Comparison of ENCODE assay signal across 1 cellular context in the genomic region with DNA sequence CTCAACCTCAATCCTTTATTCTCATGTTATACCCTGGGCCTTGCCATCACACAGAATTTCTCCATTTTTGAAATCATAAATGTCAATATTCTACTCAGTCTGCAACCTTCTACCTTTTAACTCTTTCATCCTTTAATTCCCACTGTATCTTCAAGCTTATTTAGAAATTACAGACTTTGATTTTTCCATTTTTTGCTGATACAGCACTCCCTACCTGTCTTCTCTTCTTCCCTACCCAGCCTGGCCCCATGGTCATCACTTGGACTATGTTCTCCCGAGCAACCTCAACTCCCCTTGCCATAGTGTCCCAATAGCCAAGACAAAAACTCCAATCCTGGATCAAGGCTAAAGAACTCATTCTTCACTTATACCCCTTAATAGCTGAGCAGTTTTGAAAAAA.
TF ChIP-seq lines count a peak whose summit lies in the region.

No MANE protein-coding gene starts in this region.

TF ChIP-seq in K562, 482 proteins besides CTCF, POLR2A, EP300 and RAD21 (continued from another document):
- peak; percentile 79 for TF ChIP-seq MAFF (IDR thresholded peaks at IDR 0.05; ENCODE audit: low read length)
- TF ChIP-seq BCOR (IDR thresholded peaks at IDR 0.05) = no peak
- TF ChIP-seq TBP (optimal IDR thresholded peaks at IDR 0.05; ENCODE audit: low read depth, low read length) = no peak
